Comparison of ENCODE assay signal across 1 cellular context in genomic region chr1:44786138-44786840, GRCh38.
A peak's percentile ranks its signal among the peaks of the same experiment; 100 is the strongest.
TF ChIP-seq lines count a peak whose summit lies in the region.

No MANE protein-coding gene starts in this region.

TF ChIP-seq in HepG2, 621 proteins besides CTCF, POLR2A, EP300 and RAD21 (continued from another document and continues in another):
- TF ChIP-seq, protein P1, sequence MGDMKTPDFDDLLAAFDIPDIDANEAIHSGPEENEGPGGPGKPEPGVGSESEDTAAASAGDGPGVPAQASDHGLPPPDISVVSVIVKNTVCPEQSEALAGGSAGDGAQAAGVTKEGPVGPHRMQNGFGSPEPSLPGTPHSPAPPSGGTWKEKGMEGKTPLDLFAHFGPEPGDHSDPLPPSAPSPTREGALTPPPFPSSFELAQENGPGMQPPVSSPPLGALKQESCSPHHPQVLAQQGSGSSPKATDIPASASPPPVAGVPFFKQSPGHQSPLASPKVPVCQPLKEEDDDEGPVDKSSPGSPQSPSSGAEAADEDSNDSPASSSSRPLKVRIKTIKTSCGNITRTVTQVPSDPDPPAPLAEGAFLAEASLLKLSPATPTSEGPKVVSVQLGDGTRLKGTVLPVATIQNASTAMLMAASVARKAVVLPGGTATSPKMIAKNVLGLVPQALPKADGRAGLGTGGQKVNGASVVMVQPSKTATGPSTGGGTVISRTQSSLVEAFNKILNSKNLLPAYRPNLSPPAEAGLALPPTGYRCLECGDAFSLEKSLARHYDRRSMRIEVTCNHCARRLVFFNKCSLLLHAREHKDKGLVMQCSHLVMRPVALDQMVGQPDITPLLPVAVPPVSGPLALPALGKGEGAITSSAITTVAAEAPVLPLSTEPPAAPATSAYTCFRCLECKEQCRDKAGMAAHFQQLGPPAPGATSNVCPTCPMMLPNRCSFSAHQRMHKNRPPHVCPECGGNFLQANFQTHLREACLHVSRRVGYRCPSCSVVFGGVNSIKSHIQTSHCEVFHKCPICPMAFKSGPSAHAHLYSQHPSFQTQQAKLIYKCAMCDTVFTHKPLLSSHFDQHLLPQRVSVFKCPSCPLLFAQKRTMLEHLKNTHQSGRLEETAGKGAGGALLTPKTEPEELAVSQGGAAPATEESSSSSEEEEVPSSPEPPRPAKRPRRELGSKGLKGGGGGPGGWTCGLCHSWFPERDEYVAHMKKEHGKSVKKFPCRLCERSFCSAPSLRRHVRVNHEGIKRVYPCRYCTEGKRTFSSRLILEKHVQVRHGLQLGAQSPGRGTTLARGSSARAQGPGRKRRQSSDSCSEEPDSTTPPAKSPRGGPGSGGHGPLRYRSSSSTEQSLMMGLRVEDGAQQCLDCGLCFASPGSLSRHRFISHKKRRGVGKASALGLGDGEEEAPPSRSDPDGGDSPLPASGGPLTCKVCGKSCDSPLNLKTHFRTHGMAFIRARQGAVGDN (CRISPR knock-in tag; IDR thresholded peaks at IDR 0.05) = peak; percentile 92
- TF ChIP-seq STAT5B (CRISPR knock-in tag; IDR thresholded peaks at IDR 0.05) (0 out of 2 replicates have a peak, but pooled peaks have one; percentile 70), SOX13 (IDR thresholded peaks at IDR 0.05) (no peak), SOX13 (CRISPR knock-in tag; conservative IDR thresholded peaks at IDR 0.05 in 1 of 2, IDR thresholded peaks at IDR 0.05 in 1 of 2) (0 out of 4 replicates have a peak, but pooled peaks of 1 of the 2 experiments have one; percentile 16), E2F5 (CRISPR knock-in tag; conservative IDR thresholded peaks at IDR 0.05) (no peak), LCORL (IDR thresholded peaks at IDR 0.05) (no peak), LCORL (CRISPR knock-in tag; IDR thresholded peaks at IDR 0.05) (peak; percentile 74), ZNF143 (CRISPR knock-in tag; IDR thresholded peaks at IDR 0.05) (no peak), ZNF547 (CRISPR knock-in tag; IDR thresholded peaks at IDR 0.05) (0 out of 2 replicates have a peak, but pooled peaks have one; percentile 40), ELF3 (CRISPR knock-in tag; IDR thresholded peaks at IDR 0.05) (peak; percentile 77; the same call in 1 of the 2 replicates), EEA1 (CRISPR knock-in tag; IDR thresholded peaks at IDR 0.05; ENCODE audit: borderline replicate concordance) (peak; percentile 32; the same call in 1 of the 2 replicates), MEIS2 (CRISPR knock-in tag; IDR thresholded peaks at IDR 0.05) (no peak), ZNF75D (CRISPR knock-in tag; IDR thresholded peaks at IDR 0.05; ENCODE audit: borderline replicate concordance) (no peak), FOXM1 (CRISPR knock-in tag; IDR thresholded peaks at IDR 0.05) (no peak), CERS6 (CRISPR knock-in tag; IDR thresholded peaks at IDR 0.05) (no peak), ZMAT5 (CRISPR knock-in tag; IDR thresholded peaks at IDR 0.05; ENCODE audit: borderline replicate concordance, low read depth) (no peak), FOXO4 (CRISPR knock-in tag; conservative IDR thresholded peaks at IDR 0.05) (no peak), CBX5 (CRISPR knock-in tag; IDR thresholded peaks at IDR 0.05; ENCODE audit: borderline replicate concordance) (peak; percentile 55; the same call in 1 of the 2 replicates), HOXA9 (CRISPR knock-in tag; IDR thresholded peaks at IDR 0.05; ENCODE audit: borderline replicate concordance) (no peak), ZSCAN29 (CRISPR knock-in tag; conservative IDR thresholded peaks at IDR 0.05) (no peak), ZIK1 (CRISPR knock-in tag; IDR thresholded peaks at IDR 0.05; ENCODE audit: borderline replicate concordance, low read depth) (0 out of 2 replicates have a peak, but pooled peaks have one; percentile 70), MAFK (conservative IDR thresholded peaks at IDR 0.05 in 1 of 2, IDR thresholded peaks at IDR 0.05 in 1 of 2; ENCODE audit: low read length in 2 of 2) (no peak), ZBTB42 (CRISPR knock-in tag; IDR thresholded peaks at IDR 0.05) (no peak), MXD1 (CRISPR knock-in tag; IDR thresholded peaks at IDR 0.05) (peak; percentile 80), MTF1 (CRISPR knock-in tag; IDR thresholded peaks at IDR 0.05) (no peak), MYC (CRISPR knock-in tag; IDR thresholded peaks at IDR 0.05; ENCODE audit: borderline replicate concordance) (peak; percentile 89)
- TF ChIP-seq, protein P2, sequence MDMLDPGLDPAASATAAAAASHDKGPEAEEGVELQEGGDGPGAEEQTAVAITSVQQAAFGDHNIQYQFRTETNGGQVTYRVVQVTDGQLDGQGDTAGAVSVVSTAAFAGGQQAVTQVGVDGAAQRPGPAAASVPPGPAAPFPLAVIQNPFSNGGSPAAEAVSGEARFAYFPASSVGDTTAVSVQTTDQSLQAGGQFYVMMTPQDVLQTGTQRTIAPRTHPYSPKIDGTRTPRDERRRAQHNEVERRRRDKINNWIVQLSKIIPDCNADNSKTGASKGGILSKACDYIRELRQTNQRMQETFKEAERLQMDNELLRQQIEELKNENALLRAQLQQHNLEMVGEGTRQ (IDR thresholded peaks at IDR 0.05; ENCODE audit: low read depth, low read length) = no peak
- TF ChIP-seq, protein P2 (CRISPR knock-in tag; IDR thresholded peaks at IDR 0.05; ENCODE audit: borderline replicate concordance) = 0 out of 2 replicates have a peak, but pooled peaks have one; percentile 17
- TF ChIP-seq, protein P3, sequence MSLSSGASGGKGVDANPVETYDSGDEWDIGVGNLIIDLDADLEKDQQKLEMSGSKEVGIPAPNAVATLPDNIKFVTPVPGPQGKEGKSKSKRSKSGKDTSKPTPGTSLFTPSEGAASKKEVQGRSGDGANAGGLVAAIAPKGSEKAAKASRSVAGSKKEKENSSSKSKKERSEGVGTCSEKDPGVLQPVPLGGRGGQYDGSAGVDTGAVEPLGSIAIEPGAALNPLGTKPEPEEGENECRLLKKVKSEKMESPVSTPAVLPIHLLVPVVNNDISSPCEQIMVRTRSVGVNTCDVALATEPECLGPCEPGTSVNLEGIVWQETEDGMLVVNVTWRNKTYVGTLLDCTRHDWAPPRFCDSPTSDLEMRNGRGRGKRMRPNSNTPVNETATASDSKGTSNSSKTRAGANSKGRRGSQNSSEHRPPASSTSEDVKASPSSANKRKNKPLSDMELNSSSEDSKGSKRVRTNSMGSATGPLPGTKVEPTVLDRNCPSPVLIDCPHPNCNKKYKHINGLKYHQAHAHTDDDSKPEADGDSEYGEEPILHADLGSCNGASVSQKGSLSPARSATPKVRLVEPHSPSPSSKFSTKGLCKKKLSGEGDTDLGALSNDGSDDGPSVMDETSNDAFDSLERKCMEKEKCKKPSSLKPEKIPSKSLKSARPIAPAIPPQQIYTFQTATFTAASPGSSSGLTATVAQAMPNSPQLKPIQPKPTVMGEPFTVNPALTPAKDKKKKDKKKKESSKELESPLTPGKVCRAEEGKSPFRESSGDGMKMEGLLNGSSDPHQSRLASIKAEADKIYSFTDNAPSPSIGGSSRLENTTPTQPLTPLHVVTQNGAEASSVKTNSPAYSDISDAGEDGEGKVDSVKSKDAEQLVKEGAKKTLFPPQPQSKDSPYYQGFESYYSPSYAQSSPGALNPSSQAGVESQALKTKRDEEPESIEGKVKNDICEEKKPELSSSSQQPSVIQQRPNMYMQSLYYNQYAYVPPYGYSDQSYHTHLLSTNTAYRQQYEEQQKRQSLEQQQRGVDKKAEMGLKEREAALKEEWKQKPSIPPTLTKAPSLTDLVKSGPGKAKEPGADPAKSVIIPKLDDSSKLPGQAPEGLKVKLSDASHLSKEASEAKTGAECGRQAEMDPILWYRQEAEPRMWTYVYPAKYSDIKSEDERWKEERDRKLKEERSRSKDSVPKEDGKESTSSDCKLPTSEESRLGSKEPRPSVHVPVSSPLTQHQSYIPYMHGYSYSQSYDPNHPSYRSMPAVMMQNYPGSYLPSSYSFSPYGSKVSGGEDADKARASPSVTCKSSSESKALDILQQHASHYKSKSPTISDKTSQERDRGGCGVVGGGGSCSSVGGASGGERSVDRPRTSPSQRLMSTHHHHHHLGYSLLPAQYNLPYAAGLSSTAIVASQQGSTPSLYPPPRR (CRISPR knock-in tag; IDR thresholded peaks at IDR 0.05; ENCODE audit: borderline replicate concordance) = no peak
- TF ChIP-seq, protein P4, sequence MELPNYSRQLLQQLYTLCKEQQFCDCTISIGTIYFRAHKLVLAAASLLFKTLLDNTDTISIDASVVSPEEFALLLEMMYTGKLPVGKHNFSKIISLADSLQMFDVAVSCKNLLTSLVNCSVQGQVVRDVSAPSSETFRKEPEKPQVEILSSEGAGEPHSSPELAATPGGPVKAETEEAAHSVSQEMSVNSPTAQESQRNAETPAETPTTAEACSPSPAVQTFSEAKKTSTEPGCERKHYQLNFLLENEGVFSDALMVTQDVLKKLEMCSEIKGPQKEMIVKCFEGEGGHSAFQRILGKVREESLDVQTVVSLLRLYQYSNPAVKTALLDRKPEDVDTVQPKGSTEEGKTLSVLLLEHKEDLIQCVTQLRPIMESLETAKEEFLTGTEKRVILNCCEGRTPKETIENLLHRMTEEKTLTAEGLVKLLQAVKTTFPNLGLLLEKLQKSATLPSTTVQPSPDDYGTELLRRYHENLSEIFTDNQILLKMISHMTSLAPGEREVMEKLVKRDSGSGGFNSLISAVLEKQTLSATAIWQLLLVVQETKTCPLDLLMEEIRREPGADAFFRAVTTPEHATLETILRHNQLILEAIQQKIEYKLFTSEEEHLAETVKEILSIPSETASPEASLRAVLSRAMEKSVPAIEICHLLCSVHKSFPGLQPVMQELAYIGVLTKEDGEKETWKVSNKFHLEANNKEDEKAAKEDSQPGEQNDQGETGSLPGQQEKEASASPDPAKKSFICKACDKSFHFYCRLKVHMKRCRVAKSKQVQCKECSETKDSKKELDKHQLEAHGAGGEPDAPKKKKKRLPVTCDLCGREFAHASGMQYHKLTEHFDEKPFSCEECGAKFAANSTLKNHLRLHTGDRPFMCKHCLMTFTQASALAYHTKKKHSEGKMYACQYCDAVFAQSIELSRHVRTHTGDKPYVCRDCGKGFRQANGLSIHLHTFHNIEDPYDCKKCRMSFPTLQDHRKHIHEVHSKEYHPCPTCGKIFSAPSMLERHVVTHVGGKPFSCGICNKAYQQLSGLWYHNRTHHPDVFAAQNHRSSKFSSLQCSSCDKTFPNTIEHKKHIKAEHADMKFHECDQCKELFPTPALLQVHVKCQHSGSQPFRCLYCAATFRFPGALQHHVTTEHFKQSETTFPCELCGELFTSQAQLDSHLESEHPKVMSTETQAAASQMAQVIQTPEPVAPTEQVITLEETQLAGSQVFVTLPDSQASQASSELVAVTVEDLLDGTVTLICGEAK (IDR thresholded peaks at IDR 0.05) = no peak
- TF ChIP-seq, protein P4 (CRISPR knock-in tag; IDR thresholded peaks at IDR 0.05) = peak; percentile 69
